ENCODE assay signal across 13 cellular contexts in genomic region chr17:2602597-2603017, GRCh38. TPM values are rescaled to one million over a fixed set of nuclear protein-coding genes. Genes with fewer than 3 reads are reported as not detected.
DNase-seq lines count a peak whose midpoint lies in the region; ATAC-seq and TF ChIP-seq lines count a peak whose summit lies in the region.
"Had no signal": no experiment of that assay in that cellular context is flagged by ENCODE, and none has a peak within 500 bp of the region (broad histone marks: within the 10 kb centered on the region; RNA-seq: fewer than 3 reads in every experiment).

No MANE protein-coding gene starts in this region.

- 42 to 49% methylated on average over 6 of the region's 6 CpGs for WGBS in tibial nerve, 2 donors

- peaks cover 14% of the 10 kb centered on the region for H3K36me3 Mint-ChIP-seq in activated T-cell treated with anti-CD3 and anti-CD28 coated beads, Interleukin-2, amount 50 U/mL, for 4 hours (ENCODE audit: insufficient read depth)

- DNase-seq in activated T-cell treated with anti-CD3 and anti-CD28 coated beads, Interleukin-2, amount 50 U/mL, for 4 hours, result no peak
- DNase-seq in activated T-cell treated with anti-CD3 and anti-CD28 coated beads, Interleukin-2, amount 50 U/mL, for 48 hours, result no peak
- DNase-seq in NCI-H748 treated with DMSO at 0.1 percent for 48 hours (lab: John Stamatoyannopoulos, UW) (peak; percentile 24), fibroblast of lung (ENCODE audit: low read depth in 2 of 2) (peak; percentile 28 to 36), GM13976 (ENCODE audit: low spot score) (no peak), tibial nerve (ENCODE audit: low spot score in 2 of 2) (no peak)
- DNase-seq in stimulated activated naive CD8-positive, alpha-beta T cell treated with anti-CD3 and anti-CD28 coated beads, Interleukin-15, amount 100 ng/mL, for 72 hours, result no peak
- DNase-seq: activated CD4-positive, alpha-beta T cell treated with anti-CD3 and anti-CD28 coated beads for 1 hour; anterior cingulate cortex; BE2C; kidney; NCI-H1105 had no signal

- no peaks in the 10 kb centered on the region for H3K9me3 ChIP-seq in fibroblast of lung (ENCODE audit: control insufficient read depth, insufficient read depth, low read depth, low read length)
- no peaks in the 10 kb centered on the region for H3K9me3 ChIP-seq in tibial nerve
- H3K9me3 ChIP-seq: BE2C had no signal

- H3K9me3 Mint-ChIP-seq in activated T-cell treated with anti-CD3 and anti-CD28 coated beads, Interleukin-2, amount 50 U/mL, for 4 hours, result no peaks in the 10 kb centered on the region
- H3K9me3 Mint-ChIP-seq in stimulated activated naive CD8-positive, alpha-beta T cell treated with anti-CD3 and anti-CD28 coated beads, Interleukin-15, amount 100 ng/mL, for 72 hours, result no peaks in the 10 kb centered on the region

- H3K27ac ChIP-seq in fibroblast of lung (ENCODE audit: insufficient read depth, low read length) (no peak overlapping the region), tibial nerve (peak overlapping the region in 1 of 4 donors; percentile 23)

- ATAC-seq in activated T-cell treated with anti-CD3 and anti-CD28 coated beads, Interleukin-2, amount 50 U/mL, for 4 hours, result peak in 1 of 2 donors; percentile 40
- peak; percentile 53 for ATAC-seq in stimulated activated naive CD8-positive, alpha-beta T cell treated with anti-CD3 and anti-CD28 coated beads, Interleukin-15, amount 100 ng/mL, for 72 hours
- no peak for ATAC-seq in HG02763 (IDR thresholded peaks at IDR 0.05; ENCODE audit: unreplicated experiment)

- no peak for TF ChIP-seq POLR2A in tibial nerve (IDR thresholded peaks at IDR 0.05)

- H3K27ac Mint-ChIP-seq in stimulated activated naive CD8-positive, alpha-beta T cell treated with anti-CD3 and anti-CD28 coated beads, Interleukin-15, amount 100 ng/mL, for 72 hours, result peak overlapping the region in 1 of 2 donors; percentile 10

- peaks cover 3% of the 10 kb centered on the region for H3K36me3 ChIP-seq in fibroblast of lung (ENCODE audit: control insufficient read depth, insufficient read depth, low read length)
- no peaks in the 10 kb centered on the region for H3K36me3 ChIP-seq in tibial nerve

- no peak overlapping the region for H2AFZ ChIP-seq in fibroblast of lung (ENCODE audit: low read length)

- H3K9ac ChIP-seq in fibroblast of lung (ENCODE audit: insufficient read depth, low read length), result no peak overlapping the region

- H3K4me2 ChIP-seq in fibroblast of lung (ENCODE audit: extremely low read depth, insufficient read depth, low read length), result no peak overlapping the region

- no peak for TF ChIP-seq EP300 in tibial nerve (IDR thresholded peaks at IDR 0.05)

- H3K4me3 Mint-ChIP-seq in activated T-cell treated with anti-CD3 and anti-CD28 coated beads, Interleukin-2, amount 50 U/mL, for 4 hours, result peak overlapping the region; percentile 23
- no peak overlapping the region for H3K4me3 Mint-ChIP-seq in stimulated activated naive CD8-positive, alpha-beta T cell treated with anti-CD3 and anti-CD28 coated beads, Interleukin-15, amount 100 ng/mL, for 72 hours

- H3K4me1 Mint-ChIP-seq in activated T-cell treated with anti-CD3 and anti-CD28 coated beads, Interleukin-2, amount 50 U/mL, for 4 hours (ENCODE audit: low read depth), result peaks cover 61% of the 10 kb centered on the region
- peaks cover 56% of the 10 kb centered on the region for H3K4me1 Mint-ChIP-seq in stimulated activated naive CD8-positive, alpha-beta T cell treated with anti-CD3 and anti-CD28 coated beads, Interleukin-15, amount 100 ng/mL, for 72 hours

- H3K4me3 ChIP-seq in fibroblast of lung (replicated peaks in 1 of 4; ENCODE audit: control extremely low read depth in 1 of 4, insufficient read depth in 1 of 4, low read depth in 3 of 4, low read length in 4 of 4) (no peak overlapping the region), tibial nerve (no peak overlapping the region)

- H3K27me3 ChIP-seq in fibroblast of lung (ENCODE audit: control insufficient read depth, insufficient read depth, low read length), result no peaks in the 10 kb centered on the region
- no peaks in the 10 kb centered on the region for H3K27me3 ChIP-seq in tibial nerve
- H3K27me3 ChIP-seq: BE2C had no signal

- H3K27me3 Mint-ChIP-seq in activated T-cell treated with anti-CD3 and anti-CD28 coated beads, Interleukin-2, amount 50 U/mL, for 4 hours (ENCODE audit: low read depth), result no peaks in the 10 kb centered on the region
- no peaks in the 10 kb centered on the region for H3K27me3 Mint-ChIP-seq in stimulated activated naive CD8-positive, alpha-beta T cell treated with anti-CD3 and anti-CD28 coated beads, Interleukin-15, amount 100 ng/mL, for 72 hours

- in situ Hi-C loops in GM13976 (cut with MboI; ENCODE audit: low sequenced_read_pairs, unreplicated experiment), result no loop called here

- peaks cover 99% of the 10 kb centered on the region for H3K79me2 ChIP-seq in fibroblast of lung (ENCODE audit: control insufficient read depth, insufficient read depth, low read length)

- H4K20me1 ChIP-seq in fibroblast of lung (ENCODE audit: control insufficient read depth, extremely low read depth, insufficient read depth, low read length), result peaks cover 21% of the 10 kb centered on the region

- TF ChIP-seq CTCF in fibroblast of lung (conservative IDR thresholded peaks at IDR 0.05 in 1 of 2, IDR thresholded peaks at IDR 0.05 in 1 of 2; ENCODE audit: low read depth in 1 of 2, low read length in 2 of 2) (no peak), GM13976 (IDR thresholded peaks at IDR 0.05; ENCODE audit: borderline replicate concordance, control extremely low read depth, extremely low read depth, insufficient read depth, missing control alignments) (no peak), tibial nerve (IDR thresholded peaks at IDR 0.05) (no peak)

- H3K4me1 ChIP-seq in fibroblast of lung (ENCODE audit: control insufficient read depth, extremely low read depth, insufficient read depth, low read length) (peaks cover 2% of the 10 kb centered on the region), tibial nerve (peaks cover 0 to 83% (median 31%) of the 10 kb centered on the region in 4 donors)
- H3K4me1 ChIP-seq: BE2C had no signal

RNA-seq across cellular contexts. Expression of gene PAFAH1B1, which starts 9.2 kb away (rescaled TPM):
- total RNA-seq in activated T-cell treated with anti-CD3 and anti-CD28 coated beads, Interleukin-2, amount 50 U/mL, for 4 hours, result 100 to 1,000 TPM; 122 to 133 (median 130) TPM
- total RNA-seq in fibroblast of lung (78.6 and 108 TPM in 2 replicates), tibial nerve (100 to 1,000 TPM; 105 to 185 (median 139) TPM)
- 87.7 and 107 TPM in 2 replicates for polyA plus RNA-seq in fibroblast of lung
- polyA plus RNA-seq in fibroblast of lung (2012), result 103 and 114 TPM in 2 replicates
- polyA minus RNA-seq in fibroblast of lung (ENCODE audit: low replicate concordance), result 70.3 and 102 TPM in 2 replicates

Comparison
In these comparisons a context has a peak if more than half of its experiments do, and no peak if none do; other contexts are left out.
1. DNase-seq: peak in NCI-H748 treated with DMSO at 0.1 percent for 48 hours (single experiment) and fibroblast of lung (2 of 2); none in activated T-cell treated with anti-CD3 and anti-CD28 coated beads, Interleukin-2, amount 50 U/mL, for 4 hours (single experiment), activated T-cell treated with anti-CD3 and anti-CD28 coated beads, Interleukin-2, amount 50 U/mL, for 48 hours (0 of 2), stimulated activated naive CD8-positive, alpha-beta T cell treated with anti-CD3 and anti-CD28 coated beads, Interleukin-15, amount 100 ng/mL, for 72 hours (0 of 2), GM13976 (single experiment) and tibial nerve (0 of 2).